9 cellular contexts compared by ENCODE assay signal in the genomic region with DNA sequence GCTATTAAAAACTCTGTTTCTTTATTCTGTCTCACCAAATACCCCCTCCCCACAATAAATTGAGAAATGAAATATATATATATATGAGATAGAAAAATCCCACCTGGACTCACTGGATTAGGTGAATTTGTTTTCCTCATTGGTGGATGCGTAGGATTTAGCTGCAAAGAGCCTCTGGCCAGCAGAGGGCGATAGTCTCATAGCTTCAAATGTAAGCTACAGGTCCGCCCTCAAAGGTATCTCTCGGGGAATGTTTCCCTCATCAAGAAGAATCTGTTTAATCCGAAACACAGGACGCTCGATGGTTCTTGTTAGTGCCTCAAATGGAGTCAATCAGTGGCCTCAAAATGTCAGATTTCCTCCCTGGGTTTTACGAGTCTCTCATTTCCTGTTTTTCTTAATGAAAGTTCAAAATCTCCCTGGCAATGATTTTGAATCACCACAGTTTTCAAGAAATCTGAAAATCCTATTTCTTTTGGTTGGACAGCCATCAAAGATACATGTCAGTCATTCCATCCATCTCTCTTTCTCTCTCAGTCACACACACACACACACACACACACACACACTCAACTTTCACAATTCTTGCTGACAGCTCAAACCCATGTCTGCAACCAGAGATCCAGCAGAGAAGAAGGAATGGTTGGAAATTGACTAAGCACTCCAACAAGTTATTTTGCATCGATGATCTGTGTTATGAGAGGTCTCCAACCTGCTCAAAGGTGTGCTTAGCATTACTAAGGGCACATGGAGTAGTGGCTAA. TPM values are rescaled to one million over a fixed set of nuclear protein-coding genes. Genes with fewer than 3 reads are reported as not detected.
DNase-seq lines count a peak whose midpoint lies in the region; ATAC-seq and TF ChIP-seq lines count a peak whose summit lies in the region.
"Had no signal": no experiment of that assay in that cellular context is flagged by ENCODE, and none has a peak within 500 bp of the region (broad histone marks: within the 10 kb centered on the region; RNA-seq: fewer than 3 reads in every experiment).

No MANE protein-coding gene starts in this region.

- ATAC-seq in GM21528 (IDR thresholded peaks at IDR 0.05; ENCODE audit: low FRiP score, unreplicated experiment) = no peak

- DNase-seq in CMK (ENCODE audit: low read depth) = peak; percentile 37
- DNase-seq in HEK293T (ENCODE audit: extremely low spot score) = peak; percentile 71
- DNase-seq in NCI-H446 (lab: John Stamatoyannopoulos, UW) = peak; percentile 74 to 87
- DNase-seq in activated CD4-positive, alpha-beta T cell treated with anti-CD3 and anti-CD28 coated beads, Interleukin-2, amount 10 ng/mL, durations not matched to agents 7 days and 5 days = peak; percentile 81
- DNase-seq in medulla oblongata (ENCODE audit: extremely low spot score) = peak; percentile 85
- peak; percentile 67 for DNase-seq in stimulated activated CD8-positive, alpha-beta memory T cell treated with anti-CD3 and anti-CD28 coated beads, Interleukin-15, amount 100 ng/mL, for 1 hour (ENCODE audit: low read depth)

- H3K27ac Mint-ChIP-seq in activated CD4-positive, alpha-beta T cell treated with anti-CD3 and anti-CD28 coated beads, Interleukin-2, amount 10 ng/mL, durations not matched to agents 7 days and 5 days = no peak overlapping the region
- peak overlapping the region; percentile 32 for H3K27ac Mint-ChIP-seq in dendritic cell treated with granulocyte-macrophage colony-stimulating factor and Interleukin-4, amounts not matched to agents 40 ng/mL and 50 ng/mL, for 4 days

- peaks cover 31% of the 10 kb centered on the region for H3K27me3 Mint-ChIP-seq in activated CD4-positive, alpha-beta T cell treated with anti-CD3 and anti-CD28 coated beads, Interleukin-2, amount 10 ng/mL, durations not matched to agents 7 days and 5 days
- peaks cover 58% of the 10 kb centered on the region for H3K27me3 Mint-ChIP-seq in dendritic cell treated with granulocyte-macrophage colony-stimulating factor and Interleukin-4, amounts not matched to agents 40 ng/mL and 50 ng/mL, for 4 days

- no peak overlapping the region for H3K4me3 Mint-ChIP-seq in activated CD4-positive, alpha-beta T cell treated with anti-CD3 and anti-CD28 coated beads, Interleukin-2, amount 10 ng/mL, durations not matched to agents 7 days and 5 days
- no peak overlapping the region for H3K4me3 Mint-ChIP-seq in dendritic cell treated with granulocyte-macrophage colony-stimulating factor and Interleukin-4, amounts not matched to agents 40 ng/mL and 50 ng/mL, for 4 days

- H3K9me3 Mint-ChIP-seq in activated CD4-positive, alpha-beta T cell treated with anti-CD3 and anti-CD28 coated beads, Interleukin-2, amount 10 ng/mL, durations not matched to agents 7 days and 5 days = no peaks in the 10 kb centered on the region
- H3K9me3 Mint-ChIP-seq in dendritic cell treated with granulocyte-macrophage colony-stimulating factor and Interleukin-4, amounts not matched to agents 40 ng/mL and 50 ng/mL, for 4 days = no peaks in the 10 kb centered on the region

- CTCF ChIA-PET in HEK293T (lab: Yijun Ruan, JAX) = interaction anchor here (0.5 to 1.4 kb wide), 11 partner anchors 9 to 790 kb away, joined by 3 to 6 read pairs (median 3); no protein-coding TSS in a partner anchor
- CTCF ChIA-PET in activated CD4-positive, alpha-beta T cell treated with anti-CD3 and anti-CD28 coated beads, Interleukin-2, amount 10 ng/mL, durations not matched to agents 7 days and 5 days (lab: Charles Lee) = interaction anchor here (0.5 to 1.6 kb wide), 12 partner anchors 9 to 199 kb away, joined by 3 to 6 read pairs (median 4); partner anchors contain the start of gene TRAF3IP3

- intact Hi-C loops in dendritic cell treated with granulocyte-macrophage colony-stimulating factor and Interleukin-4, amounts not matched to agents 40 ng/mL and 50 ng/mL, for 4 days (cut with micrococcal nuclease) = no loop called here

- H3K36me3 Mint-ChIP-seq in activated CD4-positive, alpha-beta T cell treated with anti-CD3 and anti-CD28 coated beads, Interleukin-2, amount 10 ng/mL, durations not matched to agents 7 days and 5 days (ENCODE audit: low read depth) = no peaks in the 10 kb centered on the region
- no peaks in the 10 kb centered on the region for H3K36me3 Mint-ChIP-seq in dendritic cell treated with granulocyte-macrophage colony-stimulating factor and Interleukin-4, amounts not matched to agents 40 ng/mL and 50 ng/mL, for 4 days (ENCODE audit: low read depth)

- POLR2A ChIA-PET in HEK293T (lab: Yijun Ruan, JAX) = no interaction called here
- POLR2A ChIA-PET in activated CD4-positive, alpha-beta T cell treated with anti-CD3 and anti-CD28 coated beads, Interleukin-2, amount 10 ng/mL, durations not matched to agents 7 days and 5 days (lab: Charles Lee) = no interaction called here

- H3K4me1 Mint-ChIP-seq in activated CD4-positive, alpha-beta T cell treated with anti-CD3 and anti-CD28 coated beads, Interleukin-2, amount 10 ng/mL, durations not matched to agents 7 days and 5 days = peaks cover 13% of the 10 kb centered on the region
- H3K4me1 Mint-ChIP-seq in dendritic cell treated with granulocyte-macrophage colony-stimulating factor and Interleukin-4, amounts not matched to agents 40 ng/mL and 50 ng/mL, for 4 days (ENCODE audit: low read depth) = peaks cover 14% of the 10 kb centered on the region

TF ChIP-seq in HEK293T, 16 proteins besides CTCF, POLR2A, EP300 and RAD21:
- TF ChIP-seq TARDBP (IDR thresholded peaks at IDR 0.05) (no peak), ARNT (IDR thresholded peaks at IDR 0.05) (no peak), ZNF384 (IDR thresholded peaks at IDR 0.05) (no peak), NFRKB (IDR thresholded peaks at IDR 0.05) (no peak), CTBP1 (IDR thresholded peaks at IDR 0.05; ENCODE audit: borderline replicate concordance) (no peak), PKNOX1 (IDR thresholded peaks at IDR 0.05) (no peak), FOXM1 (IDR thresholded peaks at IDR 0.05; ENCODE audit: borderline replicate concordance) (no peak), SUZ12 (IDR thresholded peaks at IDR 0.05) (no peak), BHLHE40 (IDR thresholded peaks at IDR 0.05; ENCODE audit: borderline replicate concordance) (no peak), FOXK2 (IDR thresholded peaks at IDR 0.05) (no peak), LEF1 (IDR thresholded peaks at IDR 0.05; ENCODE audit: borderline replicate concordance) (no peak)

RNA-seq across cellular contexts. Expression of gene CAMK1G, which starts 13.9 kb away (rescaled TPM):
- not detected for total RNA-seq in activated CD4-positive, alpha-beta T cell treated with anti-CD3 and anti-CD28 coated beads, Interleukin-2, amount 10 ng/mL, durations not matched to agents 7 days and 5 days
- total RNA-seq: T-helper 2 cell treated with Interferon-gamma antibody and Interleukin-4, amounts not matched to agents 100 ng/mL and 5 ng/mL, for 36 hours had no signal
